1 cellular context compared by ENCODE assay signal in the genomic region with DNA sequence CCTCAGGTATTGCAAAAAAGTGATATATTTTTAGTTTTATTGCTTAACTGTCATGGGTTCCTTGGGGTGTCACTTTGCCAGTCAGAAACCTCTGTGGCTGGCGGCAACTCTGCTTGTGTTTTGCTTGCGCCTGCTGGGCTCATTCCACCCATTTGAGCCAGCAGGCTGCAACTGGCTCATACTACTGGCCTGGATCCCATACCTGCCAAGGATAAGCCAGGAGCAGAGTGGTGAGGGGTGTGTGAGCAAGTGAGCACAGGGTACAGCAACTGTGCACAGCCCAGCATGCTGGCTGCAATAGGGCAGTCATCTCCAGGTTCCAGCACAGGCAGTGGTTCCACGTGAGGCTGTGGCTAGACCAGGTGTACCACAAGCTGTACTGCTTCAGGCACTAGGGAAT.
TF ChIP-seq lines count a peak whose summit lies in the region.

No MANE protein-coding gene starts in this region.

TF ChIP-seq in GM23338, 12 proteins besides CTCF, POLR2A, EP300 and RAD21 (continued from another document):
- TF ChIP-seq, protein P1, sequence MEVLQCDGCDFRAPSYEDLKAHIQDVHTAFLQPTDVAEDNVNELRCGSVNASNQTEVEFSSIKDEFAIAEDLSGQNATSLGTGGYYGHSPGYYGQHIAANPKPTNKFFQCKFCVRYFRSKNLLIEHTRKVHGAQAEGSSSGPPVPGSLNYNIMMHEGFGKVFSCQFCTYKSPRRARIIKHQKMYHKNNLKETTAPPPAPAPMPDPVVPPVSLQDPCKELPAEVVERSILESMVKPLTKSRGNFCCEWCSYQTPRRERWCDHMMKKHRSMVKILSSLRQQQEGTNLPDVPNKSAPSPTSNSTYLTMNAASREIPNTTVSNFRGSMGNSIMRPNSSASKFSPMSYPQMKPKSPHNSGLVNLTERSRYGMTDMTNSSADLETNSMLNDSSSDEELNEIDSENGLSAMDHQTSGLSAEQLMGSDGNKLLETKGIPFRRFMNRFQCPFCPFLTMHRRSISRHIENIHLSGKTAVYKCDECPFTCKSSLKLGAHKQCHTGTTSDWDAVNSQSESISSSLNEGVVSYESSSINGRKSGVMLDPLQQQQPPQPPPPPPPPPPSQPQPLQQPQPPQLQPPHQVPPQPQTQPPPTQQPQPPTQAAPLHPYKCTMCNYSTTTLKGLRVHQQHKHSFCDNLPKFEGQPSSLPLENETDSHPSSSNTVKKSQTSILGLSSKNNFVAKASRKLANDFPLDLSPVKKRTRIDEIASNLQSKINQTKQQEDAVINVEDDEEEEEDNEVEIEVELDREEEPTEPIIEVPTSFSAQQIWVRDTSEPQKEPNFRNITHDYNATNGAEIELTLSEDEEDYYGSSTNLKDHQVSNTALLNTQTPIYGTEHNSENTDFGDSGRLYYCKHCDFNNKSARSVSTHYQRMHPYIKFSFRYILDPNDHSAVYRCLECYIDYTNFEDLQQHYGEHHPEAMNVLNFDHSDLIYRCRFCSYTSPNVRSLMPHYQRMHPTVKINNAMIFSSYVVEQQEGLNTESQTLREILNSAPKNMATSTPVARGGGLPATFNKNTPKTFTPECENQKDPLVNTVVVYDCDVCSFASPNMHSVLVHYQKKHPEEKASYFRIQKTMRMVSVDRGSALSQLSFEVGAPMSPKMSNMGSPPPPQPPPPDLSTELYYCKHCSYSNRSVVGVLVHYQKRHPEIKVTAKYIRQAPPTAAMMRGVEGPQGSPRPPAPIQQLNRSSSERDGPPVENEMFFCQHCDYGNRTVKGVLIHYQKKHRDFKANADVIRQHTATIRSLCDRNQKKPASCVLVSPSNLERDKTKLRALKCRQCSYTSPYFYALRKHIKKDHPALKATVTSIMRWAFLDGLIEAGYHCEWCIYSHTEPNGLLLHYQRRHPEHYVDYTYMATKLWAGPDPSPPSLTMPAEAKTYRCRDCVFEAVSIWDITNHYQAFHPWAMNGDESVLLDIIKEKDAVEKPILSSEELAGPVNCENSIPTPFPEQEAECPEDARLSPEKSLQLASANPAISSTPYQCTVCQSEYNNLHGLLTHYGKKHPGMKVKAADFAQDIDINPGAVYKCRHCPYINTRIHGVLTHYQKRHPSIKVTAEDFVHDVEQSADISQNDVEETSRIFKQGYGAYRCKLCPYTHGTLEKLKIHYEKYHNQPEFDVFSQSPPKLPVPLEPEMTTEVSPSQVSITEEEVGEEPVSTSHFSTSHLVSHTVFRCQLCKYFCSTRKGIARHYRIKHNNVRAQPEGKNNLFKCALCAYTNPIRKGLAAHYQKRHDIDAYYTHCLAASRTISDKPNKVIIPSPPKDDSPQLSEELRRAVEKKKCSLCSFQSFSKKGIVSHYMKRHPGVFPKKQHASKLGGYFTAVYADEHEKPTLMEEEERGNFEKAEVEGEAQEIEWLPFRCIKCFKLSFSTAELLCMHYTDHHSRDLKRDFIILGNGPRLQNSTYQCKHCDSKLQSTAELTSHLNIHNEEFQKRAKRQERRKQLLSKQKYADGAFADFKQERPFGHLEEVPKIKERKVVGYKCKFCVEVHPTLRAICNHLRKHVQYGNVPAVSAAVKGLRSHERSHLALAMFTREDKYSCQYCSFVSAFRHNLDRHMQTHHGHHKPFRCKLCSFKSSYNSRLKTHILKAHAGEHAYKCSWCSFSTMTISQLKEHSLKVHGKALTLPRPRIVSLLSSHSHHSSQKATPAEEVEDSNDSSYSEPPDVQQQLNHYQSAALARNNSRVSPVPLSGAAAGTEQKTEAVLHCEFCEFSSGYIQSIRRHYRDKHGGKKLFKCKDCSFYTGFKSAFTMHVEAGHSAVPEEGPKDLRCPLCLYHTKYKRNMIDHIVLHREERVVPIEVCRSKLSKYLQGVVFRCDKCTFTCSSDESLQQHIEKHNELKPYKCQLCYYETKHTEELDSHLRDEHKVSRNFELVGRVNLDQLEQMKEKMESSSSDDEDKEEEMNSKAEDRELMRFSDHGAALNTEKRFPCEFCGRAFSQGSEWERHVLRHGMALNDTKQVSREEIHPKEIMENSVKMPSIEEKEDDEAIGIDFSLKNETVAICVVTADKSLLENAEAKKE (CRISPR knock-in tag; IDR thresholded peaks at IDR 0.05), result no peak
- no peak for TF ChIP-seq EZH2 (IDR thresholded peaks at IDR 0.05; ENCODE audit: low read depth, unreplicated experiment)
- TF ChIP-seq, protein P2, sequence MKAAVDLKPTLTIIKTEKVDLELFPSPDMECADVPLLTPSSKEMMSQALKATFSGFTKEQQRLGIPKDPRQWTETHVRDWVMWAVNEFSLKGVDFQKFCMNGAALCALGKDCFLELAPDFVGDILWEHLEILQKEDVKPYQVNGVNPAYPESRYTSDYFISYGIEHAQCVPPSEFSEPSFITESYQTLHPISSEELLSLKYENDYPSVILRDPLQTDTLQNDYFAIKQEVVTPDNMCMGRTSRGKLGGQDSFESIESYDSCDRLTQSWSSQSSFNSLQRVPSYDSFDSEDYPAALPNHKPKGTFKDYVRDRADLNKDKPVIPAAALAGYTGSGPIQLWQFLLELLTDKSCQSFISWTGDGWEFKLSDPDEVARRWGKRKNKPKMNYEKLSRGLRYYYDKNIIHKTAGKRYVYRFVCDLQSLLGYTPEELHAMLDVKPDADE (IDR thresholded peaks at IDR 0.05), result no peak
- TF ChIP-seq NANOG (IDR thresholded peaks at IDR 0.05; ENCODE audit: borderline replicate concordance), result no peak
- no peak for TF ChIP-seq ZNF114 (CRISPR knock-in tag; IDR thresholded peaks at IDR 0.05)
- TF ChIP-seq CREB1 (CRISPR knock-in tag; IDR thresholded peaks at IDR 0.05; ENCODE audit: low read depth), result no peak
- TF ChIP-seq, protein P3, sequence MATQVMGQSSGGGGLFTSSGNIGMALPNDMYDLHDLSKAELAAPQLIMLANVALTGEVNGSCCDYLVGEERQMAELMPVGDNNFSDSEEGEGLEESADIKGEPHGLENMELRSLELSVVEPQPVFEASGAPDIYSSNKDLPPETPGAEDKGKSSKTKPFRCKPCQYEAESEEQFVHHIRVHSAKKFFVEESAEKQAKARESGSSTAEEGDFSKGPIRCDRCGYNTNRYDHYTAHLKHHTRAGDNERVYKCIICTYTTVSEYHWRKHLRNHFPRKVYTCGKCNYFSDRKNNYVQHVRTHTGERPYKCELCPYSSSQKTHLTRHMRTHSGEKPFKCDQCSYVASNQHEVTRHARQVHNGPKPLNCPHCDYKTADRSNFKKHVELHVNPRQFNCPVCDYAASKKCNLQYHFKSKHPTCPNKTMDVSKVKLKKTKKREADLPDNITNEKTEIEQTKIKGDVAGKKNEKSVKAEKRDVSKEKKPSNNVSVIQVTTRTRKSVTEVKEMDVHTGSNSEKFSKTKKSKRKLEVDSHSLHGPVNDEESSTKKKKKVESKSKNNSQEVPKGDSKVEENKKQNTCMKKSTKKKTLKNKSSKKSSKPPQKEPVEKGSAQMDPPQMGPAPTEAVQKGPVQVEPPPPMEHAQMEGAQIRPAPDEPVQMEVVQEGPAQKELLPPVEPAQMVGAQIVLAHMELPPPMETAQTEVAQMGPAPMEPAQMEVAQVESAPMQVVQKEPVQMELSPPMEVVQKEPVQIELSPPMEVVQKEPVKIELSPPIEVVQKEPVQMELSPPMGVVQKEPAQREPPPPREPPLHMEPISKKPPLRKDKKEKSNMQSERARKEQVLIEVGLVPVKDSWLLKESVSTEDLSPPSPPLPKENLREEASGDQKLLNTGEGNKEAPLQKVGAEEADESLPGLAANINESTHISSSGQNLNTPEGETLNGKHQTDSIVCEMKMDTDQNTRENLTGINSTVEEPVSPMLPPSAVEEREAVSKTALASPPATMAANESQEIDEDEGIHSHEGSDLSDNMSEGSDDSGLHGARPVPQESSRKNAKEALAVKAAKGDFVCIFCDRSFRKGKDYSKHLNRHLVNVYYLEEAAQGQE (IDR thresholded peaks at IDR 0.05; ENCODE audit: unreplicated experiment), result no peak
- no peak for TF ChIP-seq JUNB (IDR thresholded peaks at IDR 0.05; ENCODE audit: unreplicated experiment)
- no peak for TF ChIP-seq STAT1 (IDR thresholded peaks at IDR 0.05; ENCODE audit: unreplicated experiment)
- no peak for TF ChIP-seq POLR2AphosphoS5 (IDR thresholded peaks at IDR 0.05; ENCODE audit: low read depth)
- no peak for TF ChIP-seq ZNF331 (CRISPR knock-in tag; IDR thresholded peaks at IDR 0.05; ENCODE audit: low read depth)
